ENCODE assay signal across 8 cellular contexts in the genomic region with DNA sequence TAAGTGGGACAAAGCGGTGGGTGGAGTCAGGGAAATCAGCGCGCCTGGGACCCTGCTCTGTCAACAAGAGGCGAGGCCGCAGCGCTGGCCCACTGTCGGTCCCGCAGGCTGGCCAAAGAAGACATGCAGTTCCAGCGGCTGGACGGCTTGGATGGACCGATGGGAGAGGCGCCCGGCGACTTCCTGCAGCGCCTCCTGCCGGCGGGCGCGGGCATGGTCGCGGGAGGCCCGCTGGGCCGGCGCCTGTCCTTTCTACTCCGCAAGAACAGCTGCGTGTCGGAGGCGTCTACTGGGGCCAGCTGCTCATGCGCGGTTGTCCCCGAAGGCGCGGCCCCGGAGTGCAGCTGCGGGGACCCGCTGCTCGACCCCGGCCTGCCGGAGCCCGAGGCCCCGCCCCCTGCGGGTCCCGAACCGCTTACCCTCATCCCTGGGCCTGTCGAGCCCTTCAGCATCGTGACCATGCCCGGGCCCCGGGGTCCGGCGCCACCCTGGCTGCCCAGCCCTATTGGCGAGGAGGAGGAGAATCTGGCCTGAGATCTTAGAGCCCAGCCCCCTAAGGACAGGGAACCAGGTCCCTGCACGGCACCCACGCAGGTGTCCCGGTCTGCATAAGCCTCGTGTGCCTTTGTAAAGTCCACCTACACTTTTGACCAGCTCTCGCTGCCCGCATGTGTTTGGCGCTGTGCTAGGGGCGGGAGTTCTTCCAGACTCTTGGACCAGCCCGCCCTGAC. TPM values are rescaled to one million over a fixed set of nuclear protein-coding genes. Genes with fewer than 3 reads are reported as not detected.
DNase-seq lines count a peak whose midpoint lies in the region; ATAC-seq and TF ChIP-seq lines count a peak whose summit lies in the region.

No MANE protein-coding gene starts in this region.

- H3K4me1 Mint-ChIP-seq in activated naive CD4-positive, alpha-beta T cell treated with anti-CD3 and anti-CD28 coated beads, Interleukin-2, amount 50 U/mL, for 24 hours, result peaks cover 5% of the 10 kb centered on the region
- peaks cover 4% of the 10 kb centered on the region for H3K4me1 Mint-ChIP-seq in osteocyte (ENCODE audit: unreplicated experiment)

- ATAC-seq in HG02885 (IDR thresholded peaks at IDR 0.05; ENCODE audit: poor library complexity, unreplicated experiment) (no peak), GM21528 (IDR thresholded peaks at IDR 0.05; ENCODE audit: low FRiP score, unreplicated experiment) (no peak)

- TF ChIP-seq CTCF in osteocyte (IDR thresholded peaks at IDR 0.05), result peak; percentile 97

- no peaks in the 10 kb centered on the region for H3K9me3 Mint-ChIP-seq in activated naive CD4-positive, alpha-beta T cell treated with anti-CD3 and anti-CD28 coated beads, Interleukin-2, amount 50 U/mL, for 24 hours
- H3K9me3 Mint-ChIP-seq in osteocyte (ENCODE audit: unreplicated experiment), result no peaks in the 10 kb centered on the region

- H3K27me3 Mint-ChIP-seq in activated naive CD4-positive, alpha-beta T cell treated with anti-CD3 and anti-CD28 coated beads, Interleukin-2, amount 50 U/mL, for 24 hours, result peaks cover 3% of the 10 kb centered on the region
- H3K27me3 Mint-ChIP-seq in osteocyte (ENCODE audit: unreplicated experiment), result peaks cover 5% of the 10 kb centered on the region

- no peaks in the 10 kb centered on the region for H3K36me3 Mint-ChIP-seq in activated naive CD4-positive, alpha-beta T cell treated with anti-CD3 and anti-CD28 coated beads, Interleukin-2, amount 50 U/mL, for 24 hours
- H3K36me3 Mint-ChIP-seq in osteocyte (ENCODE audit: unreplicated experiment), result no peaks in the 10 kb centered on the region

- intact Hi-C loops in head of caudate nucleus (cut with DNase I), result no loop called here

- peak; percentile 38 for DNase-seq in DMS 273 treated with DMSO at 0.1 percent for 48 hours (lab: John Stamatoyannopoulos, UW)
- DNase-seq in Kasumi-1 (lab: John Stamatoyannopoulos, UW), result peak; percentile 53 to 64
- peak; percentile 83 for DNase-seq in SK-N-DZ (ENCODE audit: low spot score)
- peak; percentile 29 to 84 (median 64) for DNase-seq in head of caudate nucleus
- DNase-seq in osteocyte (ENCODE audit: extremely low spot score, unreplicated experiment), result peak; percentile 91

- H3K4me3 Mint-ChIP-seq in activated naive CD4-positive, alpha-beta T cell treated with anti-CD3 and anti-CD28 coated beads, Interleukin-2, amount 50 U/mL, for 24 hours, result peak overlapping the region; percentile 52
- peak overlapping the region; percentile 66 for H3K4me3 Mint-ChIP-seq in osteocyte (ENCODE audit: unreplicated experiment)

- no peak overlapping the region for H3K27ac Mint-ChIP-seq in activated naive CD4-positive, alpha-beta T cell treated with anti-CD3 and anti-CD28 coated beads, Interleukin-2, amount 50 U/mL, for 24 hours
- no peak overlapping the region for H3K27ac Mint-ChIP-seq in osteocyte (ENCODE audit: unreplicated experiment)

RNA-seq across cellular contexts. Expression of a gene that starts 6.1 kb away (rescaled TPM):
- polyA plus RNA-seq in SK-N-DZ (2014; cell fraction: cytosol; rRNA removed), result not detected in 2 replicates
- polyA plus RNA-seq in SK-N-DZ (2014; cell fraction: nucleus; rRNA removed), result 0.13 TPM in 1 of 2 replicates, not detected in the other
- total RNA-seq in osteocyte, result not detected in 2 replicates

RNA-seq across cellular contexts. Expression of a gene that starts 17.6 kb away (rescaled TPM):
- polyA plus RNA-seq in SK-N-DZ (2014; cell fraction: cytosol; rRNA removed), result 27.5 and 33.1 TPM in 2 replicates
- 78.9 and 107 TPM in 2 replicates for polyA plus RNA-seq in SK-N-DZ (2014; cell fraction: nucleus; rRNA removed)
- 24.6 and 26.8 TPM in 2 replicates for total RNA-seq in osteocyte

RNA-seq across cellular contexts. Expression of a gene that starts 20.4 kb away (rescaled TPM):
- 75.7 and 82.0 TPM in 2 replicates for polyA plus RNA-seq in SK-N-DZ (2014; cell fraction: cytosol; rRNA removed)
- 32.9 and 75.2 TPM in 2 replicates for polyA plus RNA-seq in SK-N-DZ (2014; cell fraction: nucleus; rRNA removed)
- total RNA-seq in osteocyte, result 72.1 and 77.0 TPM in 2 replicates

RNA-seq across cellular contexts. Expression of a gene that starts 23.2 kb away (rescaled TPM):
- 335 and 507 TPM in 2 replicates for polyA plus RNA-seq in SK-N-DZ (2014; cell fraction: cytosol; rRNA removed)
- polyA plus RNA-seq in SK-N-DZ (2014; cell fraction: nucleus; rRNA removed), result 287 and 380 TPM in 2 replicates
- total RNA-seq in osteocyte, result 151 and 160 TPM in 2 replicates

RNA-seq across cellular contexts. Expression of a gene that starts 33.6 kb away (rescaled TPM):
- 29.4 and 37.6 TPM in 2 replicates for polyA plus RNA-seq in SK-N-DZ (2014; cell fraction: cytosol; rRNA removed)
- polyA plus RNA-seq in SK-N-DZ (2014; cell fraction: nucleus; rRNA removed), result 49.1 and 66.1 TPM in 2 replicates
- 141 and 158 TPM in 2 replicates for total RNA-seq in osteocyte

Comparison
In these comparisons a context has a peak if more than half of its experiments do, and no peak if none do; other contexts are left out.
1. DNase-seq: peak in every context shown above with its lines; median percentile 91 in osteocyte; 83 in SK-N-DZ; 64 in head of caudate nucleus; 58 in Kasumi-1; 38 in DMS 273 treated with DMSO at 0.1 percent for 48 hours.